1 cellular context compared by ENCODE assay signal in genomic region chr17:38559025-38559879, GRCh38.
TF ChIP-seq lines count a peak whose summit lies in the region.

No MANE protein-coding gene starts in this region.

TF ChIP-seq in WTC11, 78 proteins besides CTCF, POLR2A, EP300 and RAD21 (continued from another document and continues in another):
- no peak for TF ChIP-seq ZNF512 (CRISPR knock-in tag; IDR thresholded peaks at IDR 0.05; ENCODE audit: borderline replicate concordance)
- TF ChIP-seq IRF2 (CRISPR knock-in tag; IDR thresholded peaks at IDR 0.05; ENCODE audit: borderline replicate concordance, low read depth) = no peak
- peak; percentile 38; the same call in 1 of the 2 replicates for TF ChIP-seq E2F5 (CRISPR knock-in tag; IDR thresholded peaks at IDR 0.05)
- TF ChIP-seq ZNF416 (CRISPR knock-in tag; IDR thresholded peaks at IDR 0.05) = no peak
- TF ChIP-seq, protein P1, sequence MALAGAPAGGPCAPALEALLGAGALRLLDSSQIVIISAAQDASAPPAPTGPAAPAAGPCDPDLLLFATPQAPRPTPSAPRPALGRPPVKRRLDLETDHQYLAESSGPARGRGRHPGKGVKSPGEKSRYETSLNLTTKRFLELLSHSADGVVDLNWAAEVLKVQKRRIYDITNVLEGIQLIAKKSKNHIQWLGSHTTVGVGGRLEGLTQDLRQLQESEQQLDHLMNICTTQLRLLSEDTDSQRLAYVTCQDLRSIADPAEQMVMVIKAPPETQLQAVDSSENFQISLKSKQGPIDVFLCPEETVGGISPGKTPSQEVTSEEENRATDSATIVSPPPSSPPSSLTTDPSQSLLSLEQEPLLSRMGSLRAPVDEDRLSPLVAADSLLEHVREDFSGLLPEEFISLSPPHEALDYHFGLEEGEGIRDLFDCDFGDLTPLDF (CRISPR knock-in tag; IDR thresholded peaks at IDR 0.05) = no peak
- TF ChIP-seq GTF2I (CRISPR knock-in tag; conservative IDR thresholded peaks at IDR 0.05) = no peak
- no peak for TF ChIP-seq CREB1 (CRISPR knock-in tag; IDR thresholded peaks at IDR 0.05)
- no peak for TF ChIP-seq HMGA2 (CRISPR knock-in tag; IDR thresholded peaks at IDR 0.05)
- TF ChIP-seq KAT7 (CRISPR knock-in tag; IDR thresholded peaks at IDR 0.05; ENCODE audit: borderline replicate concordance) = no peak
- TF ChIP-seq TCF7 (CRISPR knock-in tag; IDR thresholded peaks at IDR 0.05; ENCODE audit: low read depth) = no peak
- TF ChIP-seq ATF1 (CRISPR knock-in tag; IDR thresholded peaks at IDR 0.05) = no peak
- TF ChIP-seq USF1 (CRISPR knock-in tag; IDR thresholded peaks at IDR 0.05) = no peak
- TF ChIP-seq NFYB (CRISPR knock-in tag; conservative IDR thresholded peaks at IDR 0.05; ENCODE audit: low read depth) = no peak
- no peak for TF ChIP-seq FOXP4 (CRISPR knock-in tag; IDR thresholded peaks at IDR 0.05)
- no peak for TF ChIP-seq ZNF423 (CRISPR knock-in tag; IDR thresholded peaks at IDR 0.05)
- TF ChIP-seq, protein P2, sequence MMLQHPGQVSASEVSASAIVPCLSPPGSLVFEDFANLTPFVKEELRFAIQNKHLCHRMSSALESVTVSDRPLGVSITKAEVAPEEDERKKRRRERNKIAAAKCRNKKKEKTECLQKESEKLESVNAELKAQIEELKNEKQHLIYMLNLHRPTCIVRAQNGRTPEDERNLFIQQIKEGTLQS (CRISPR knock-in tag; conservative IDR thresholded peaks at IDR 0.05) = no peak
- TF ChIP-seq ZMAT4 (CRISPR knock-in tag; IDR thresholded peaks at IDR 0.05) = no peak
- TF ChIP-seq HMGXB4 (CRISPR knock-in tag; IDR thresholded peaks at IDR 0.05) = 0 out of 2 replicates have a peak, but pooled peaks have one; percentile 46
- TF ChIP-seq ZNF219 (CRISPR knock-in tag; IDR thresholded peaks at IDR 0.05; ENCODE audit: borderline replicate concordance) = no peak
- no peak for TF ChIP-seq ARID4B (CRISPR knock-in tag; IDR thresholded peaks at IDR 0.05; ENCODE audit: borderline replicate concordance)
- no peak for TF ChIP-seq RELA (CRISPR knock-in tag; IDR thresholded peaks at IDR 0.05; ENCODE audit: borderline replicate concordance)
- TF ChIP-seq CDX4 (CRISPR knock-in tag; IDR thresholded peaks at IDR 0.05; ENCODE audit: borderline replicate concordance) = no peak
- TF ChIP-seq ZNF263 (CRISPR knock-in tag; IDR thresholded peaks at IDR 0.05; ENCODE audit: low read depth) = peak; percentile 13; the same call in 1 of the 2 replicates
- 0 out of 2 replicates have a peak, but pooled peaks have one; percentile 19 for TF ChIP-seq ZBTB21 (CRISPR knock-in tag; IDR thresholded peaks at IDR 0.05; ENCODE audit: borderline replicate concordance)
- no peak for TF ChIP-seq ZNF425 (CRISPR knock-in tag; conservative IDR thresholded peaks at IDR 0.05)
- TF ChIP-seq SP1 (CRISPR knock-in tag; conservative IDR thresholded peaks at IDR 0.05) = peak; percentile 69
- TF ChIP-seq NFE2L1 (CRISPR knock-in tag; IDR thresholded peaks at IDR 0.05) = 0 out of 2 replicates have a peak, but pooled peaks have one; percentile 61
- TF ChIP-seq, protein P3, sequence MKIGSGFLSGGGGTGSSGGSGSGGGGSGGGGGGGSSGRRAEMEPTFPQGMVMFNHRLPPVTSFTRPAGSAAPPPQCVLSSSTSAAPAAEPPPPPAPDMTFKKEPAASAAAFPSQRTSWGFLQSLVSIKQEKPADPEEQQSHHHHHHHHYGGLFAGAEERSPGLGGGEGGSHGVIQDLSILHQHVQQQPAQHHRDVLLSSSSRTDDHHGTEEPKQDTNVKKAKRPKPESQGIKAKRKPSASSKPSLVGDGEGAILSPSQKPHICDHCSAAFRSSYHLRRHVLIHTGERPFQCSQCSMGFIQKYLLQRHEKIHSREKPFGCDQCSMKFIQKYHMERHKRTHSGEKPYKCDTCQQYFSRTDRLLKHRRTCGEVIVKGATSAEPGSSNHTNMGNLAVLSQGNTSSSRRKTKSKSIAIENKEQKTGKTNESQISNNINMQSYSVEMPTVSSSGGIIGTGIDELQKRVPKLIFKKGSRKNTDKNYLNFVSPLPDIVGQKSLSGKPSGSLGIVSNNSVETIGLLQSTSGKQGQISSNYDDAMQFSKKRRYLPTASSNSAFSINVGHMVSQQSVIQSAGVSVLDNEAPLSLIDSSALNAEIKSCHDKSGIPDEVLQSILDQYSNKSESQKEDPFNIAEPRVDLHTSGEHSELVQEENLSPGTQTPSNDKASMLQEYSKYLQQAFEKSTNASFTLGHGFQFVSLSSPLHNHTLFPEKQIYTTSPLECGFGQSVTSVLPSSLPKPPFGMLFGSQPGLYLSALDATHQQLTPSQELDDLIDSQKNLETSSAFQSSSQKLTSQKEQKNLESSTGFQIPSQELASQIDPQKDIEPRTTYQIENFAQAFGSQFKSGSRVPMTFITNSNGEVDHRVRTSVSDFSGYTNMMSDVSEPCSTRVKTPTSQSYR (CRISPR knock-in tag; IDR thresholded peaks at IDR 0.05) = peak; percentile 33; the same call in 1 of the 2 replicates
